ENCODE assay signal across 24 cellular contexts in the genomic region with DNA sequence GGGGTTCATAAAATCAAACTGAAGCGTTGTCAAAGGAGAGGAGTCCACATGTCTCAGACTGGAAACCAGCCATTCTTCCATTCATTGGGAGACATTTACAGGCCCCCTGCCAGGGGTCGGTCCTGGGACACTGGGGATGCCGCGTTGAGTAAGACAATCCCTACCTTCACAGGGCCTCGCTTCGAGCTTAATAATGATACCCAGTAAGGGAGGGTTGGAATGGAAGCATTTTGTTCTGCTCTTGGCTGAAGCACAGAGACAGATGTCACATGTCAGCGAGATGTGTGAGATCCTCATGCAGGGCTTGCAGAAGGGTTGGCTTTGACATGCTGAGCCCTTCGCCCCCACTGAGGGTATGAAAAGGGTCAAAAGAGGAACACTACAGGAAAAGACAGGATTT. TPM values are rescaled to one million over a fixed set of nuclear protein-coding genes. Genes with fewer than 3 reads are reported as not detected.
DNase-seq lines count a peak whose midpoint lies in the region; ATAC-seq, FAIRE-seq and TF ChIP-seq lines count a peak whose summit lies in the region.
"Had no signal": no experiment of that assay in that cellular context is flagged by ENCODE, and none has a peak within 500 bp of the region (broad histone marks: within the 10 kb centered on the region; RNA-seq: fewer than 3 reads in every experiment).

No MANE protein-coding gene starts in this region.

- H3K4me1 ChIP-seq in GM23248 (ENCODE audit: insufficient read depth) (no peaks in the 10 kb centered on the region), right cardiac atrium (ENCODE audit: control insufficient read depth, insufficient read depth, low read length) (no peaks in the 10 kb centered on the region), psoas muscle (no peaks in the 10 kb centered on the region)
- H3K4me1 ChIP-seq: A549, BE2C, HAP-1 had no signal

- H3F3A ChIP-seq in GM23248 (ENCODE audit: insufficient read depth): no peaks in the 10 kb centered on the region

- H3K9me3 ChIP-seq in GM23248 (ENCODE audit: low read depth) (no peaks in the 10 kb centered on the region), right cardiac atrium (ENCODE audit: control insufficient read depth, low read length) (no peaks in the 10 kb centered on the region), psoas muscle (no peaks in the 10 kb centered on the region)
- H3K9me3 ChIP-seq: A549, BE2C, HAP-1, SK-N-SH had no signal

- H3K79me2 ChIP-seq in GM23248 (ENCODE audit: insufficient read depth): no peaks in the 10 kb centered on the region

- DNase-seq in GM23248 (no peak), coronary artery (ENCODE audit: low spot score) (no peak), right cardiac atrium (no peak), psoas muscle (no peak), OCI-M1 (lab: John Stamatoyannopoulos, UW) (no peak), C1 segment of cervical spinal cord (lab: John Stamatoyannopoulos, UW) (no peak), NCI-H2171 treated with DMSO at 0.1 percent for 48 hours (lab: John Stamatoyannopoulos, UW) (no peak), GM12891 (ENCODE audit: insufficient read length, low spot score) (no peak)
- DNase-seq: activated CD4-positive, alpha-beta T cell treated with anti-CD3 and anti-CD28 coated beads for 1 hour; activated CD8-positive, alpha-beta memory T cell treated with anti-CD3 and anti-CD28 coated beads for 24 hours; activated naive CD4-positive, alpha-beta T cell treated with anti-CD3 and anti-CD28 coated beads, Interleukin-2, amount 10 ng/mL, durations not matched to agents 7 days and 5 days; activated T-cell treated with anti-CD3 and anti-CD28 coated beads, Interleukin-2, amount 50 U/mL, for 4 hours; COR-L47; DND-41; natural killer cell; NCI-H1092; NCI-H2029 treated with DMSO at 0.1 percent for 48 hours; NCI-H510A treated with DMSO at 0.1 percent for 48 hours; T1000 had no signal

- H3K4me2 ChIP-seq in GM23248 (ENCODE audit: unreplicated experiment): no peak overlapping the region
- H3K4me2 ChIP-seq: A549, SK-N-SH had no signal

- no peak overlapping the region for H3K9ac ChIP-seq in GM23248
- H3K9ac ChIP-seq: SK-N-SH had no signal

- H3K27me3 ChIP-seq in GM23248 (replicated peaks; ENCODE audit: insufficient read depth) (0 out of 2 replicates have a peak, but pooled peaks cover 4% of the 10 kb centered on the region), right cardiac atrium (ENCODE audit: control insufficient read depth, insufficient read depth) (no peaks in the 10 kb centered on the region), psoas muscle (ENCODE audit: insufficient read depth in 3 of 3, low read length in 2 of 3) (no peaks in the 10 kb centered on the region)
- H3K27me3 ChIP-seq: BE2C had no signal

- no peak for TF ChIP-seq POLR2A in GM12891 (IDR thresholded peaks at IDR 0.05; ENCODE audit: low read depth, low read length)

- whole genome bisulfite sequencing in GM23248 (ENCODE audit: low coverage in 1 of 2, low lambda C conversion rate in 2 of 2, missing lambda C conversion rate in 2 of 2), 2 experiments: 36% methylated on average over 8 of the region's 8 CpGs
- WGBS in right cardiac atrium: 33% methylated on average over 8 of the region's 8 CpGs
- 25 to 27% (median 27%) methylated on average over 8 of the region's 8 CpGs for WGBS in psoas muscle, 3 donors

- H3K36me3 ChIP-seq in GM23248 (ENCODE audit: low read depth) (no peaks in the 10 kb centered on the region), psoas muscle (ENCODE audit: insufficient read depth in 1 of 2, low read depth in 1 of 2) (no peaks in the 10 kb centered on the region)
- H3K36me3 ChIP-seq: BE2C, HAP-1 had no signal

- TF ChIP-seq CTCF in coronary artery (IDR thresholded peaks at IDR 0.05) (no peak), psoas muscle (IDR thresholded peaks at IDR 0.05) (no peak)

- intact Hi-C loops in right cardiac atrium (cut with DNase I) (no loop called here), psoas muscle (cut with DNase I) (no loop called here)

- peak overlapping the region; percentile 52; the same call in 1 of the 2 replicates for H3K4me3 ChIP-seq in GM23248
- peak overlapping the region; percentile 66 for H3K4me3 ChIP-seq in coronary artery
- no peak overlapping the region for H3K4me3 ChIP-seq in right cardiac atrium (ENCODE audit: low read length)
- H3K4me3 ChIP-seq in psoas muscle: peak overlapping the region; percentile 61
- H3K4me3 ChIP-seq: A549, HAP-1 had no signal

- H4K20me1 ChIP-seq in GM23248 (ENCODE audit: insufficient read depth): no peaks in the 10 kb centered on the region

- H3K9me2 ChIP-seq in GM23248 (ENCODE audit: insufficient read depth): no peaks in the 10 kb centered on the region
- H3K9me2 ChIP-seq: SK-N-SH had no signal

- H3K27ac ChIP-seq in GM23248 (no peak overlapping the region), coronary artery (no peak overlapping the region), right cardiac atrium (ENCODE audit: low read length) (no peak overlapping the region), psoas muscle (no peak overlapping the region)
- H3K27ac ChIP-seq: A549 had no signal

- FAIRE-seq in GM12891 (lab: Jason Lieb, UNC): no peak
- FAIRE-seq: A549, kidney had no signal

- peak; percentile 34 to 42 for ATAC-seq in right cardiac atrium
- peak in 3 of 4 donors; percentile 8 to 34 (median 22) for ATAC-seq in psoas muscle
- ATAC-seq: A549 had no signal

- peak overlapping the region; percentile 69; the same call in 1 of the 2 replicates for H2AFZ ChIP-seq in GM23248

- in situ Hi-C loops in GM23248 (cut with MboI): no loop called here

TF ChIP-seq in GM12891, 5 proteins besides CTCF, POLR2A, EP300 and RAD21:
- TF ChIP-seq POU2F2 (IDR thresholded peaks at IDR 0.05; ENCODE audit: low read depth, low read length): no peak
- TF ChIP-seq TAF1 (IDR thresholded peaks at IDR 0.05; ENCODE audit: low read depth, low read length): no peak
- no peak for TF ChIP-seq POLR2AphosphoS5 (IDR thresholded peaks at IDR 0.05; ENCODE audit: low read depth, low read length)
- no peak for TF ChIP-seq SPI1 (IDR thresholded peaks at IDR 0.05; ENCODE audit: low read depth, low read length)
- TF ChIP-seq PAX5 (IDR thresholded peaks at IDR 0.05; ENCODE audit: insufficient read depth, low read length, severe bottlenecking): no peak

RNA-seq across cellular contexts. Expression of a gene that starts 25.7 kb away (rescaled TPM):
- total RNA-seq in GM23248 (2014; rRNA removed; shearing (Covaris generic)): 47.2 and 57.3 TPM in 2 replicates
- 72.0 and 72.9 TPM in 2 replicates for polyA plus RNA-seq in GM23248 (2016; fragmentation: Nextera tagmentation; extraction: Ambion mirVana)
- total RNA-seq in right cardiac atrium: 10 to 100 TPM; 56.7 to 67.8 (median 60.9) TPM
- 49.1 TPM for polyA plus RNA-seq in right cardiac atrium
- 100 to 1,000 TPM in 2 of 4 donors, 10 to 100 TPM in 2; 35.1 to 154 (median 109) TPM for total RNA-seq in psoas muscle
- polyA plus RNA-seq in psoas muscle: 100 to 1,000 TPM; 140 to 266 (median 178) TPM
- 33.2 TPM for polyA plus RNA-seq in GM12891 (2012; ENCODE audit: low read depth, missing spikeins)
